24 cellular contexts compared by ENCODE assay signal in the genomic region with DNA sequence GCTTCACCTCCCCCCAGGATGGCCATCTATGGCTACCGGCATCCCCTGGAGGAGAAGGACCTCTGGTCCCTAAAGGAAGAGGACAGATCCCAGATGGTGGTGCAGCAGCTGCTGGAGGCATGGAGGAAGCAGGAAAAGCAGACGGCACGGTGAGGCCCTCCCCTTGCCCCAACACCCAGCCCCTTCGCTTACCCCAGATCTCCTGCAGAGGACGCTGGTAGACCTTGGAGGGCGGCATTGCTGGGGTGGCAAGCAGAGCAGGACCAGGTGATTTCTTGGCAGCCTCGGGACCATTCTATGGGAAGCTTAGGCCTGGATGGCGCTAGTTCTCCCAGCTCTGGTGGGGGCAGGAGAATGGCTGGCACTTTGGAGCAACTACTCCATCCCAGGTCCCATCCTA. TPM values are rescaled to one million over a fixed set of nuclear protein-coding genes. Genes with fewer than 3 reads are reported as not detected.
DNase-seq lines count a peak whose midpoint lies in the region; ATAC-seq, FAIRE-seq and TF ChIP-seq lines count a peak whose summit lies in the region.
"Had no signal": no experiment of that assay in that cellular context is flagged by ENCODE, and none has a peak within 500 bp of the region (broad histone marks: within the 10 kb centered on the region; RNA-seq: fewer than 3 reads in every experiment).

No MANE protein-coding gene starts in this region.

- no peaks in the 10 kb centered on the region for H3K36me3 ChIP-seq in NT2/D1 (ENCODE audit: insufficient read depth, insufficient read length, low read length)
- H3K36me3 ChIP-seq in thoracic aorta = no peaks in the 10 kb centered on the region
- H3K36me3 ChIP-seq: left ventricle myocardium inferior, MG63 had no signal

- H3K27me3 ChIP-seq in NT2/D1 (ENCODE audit: insufficient read depth, insufficient read length) (no peaks in the 10 kb centered on the region), thoracic aorta (replicated peaks; ENCODE audit: insufficient read depth) (no peaks in the 10 kb centered on the region)
- H3K27me3 ChIP-seq: MG63 had no signal

- peaks cover 41% of the 10 kb centered on the region for H3K4me1 ChIP-seq in NT2/D1 (ENCODE audit: insufficient read depth, insufficient read length)
- H3K4me1 ChIP-seq in thoracic aorta (ENCODE audit: control insufficient read depth in 1 of 2, low read depth in 2 of 2) = peaks cover 27 to 45% of the 10 kb centered on the region in 2 donors

- H3K9ac ChIP-seq in NT2/D1 (ENCODE audit: insufficient read length, low read depth) = peak overlapping the region; percentile 21

- 0 out of 2 replicates have a peak, but pooled peaks have one; percentile 1 for TF ChIP-seq POLR2A in H54 (IDR thresholded peaks at IDR 0.05; ENCODE audit: low read depth, low read length)

- H3K27ac ChIP-seq in thoracic aorta = peak overlapping the region; percentile 50 to 67
- H3K27ac ChIP-seq: left ventricle myocardium inferior had no signal

- H3K4me3 ChIP-seq in NT2/D1 (ENCODE audit: insufficient read length, low read depth) = no peak overlapping the region
- no peak overlapping the region for H3K4me3 ChIP-seq in thoracic aorta
- H3K4me3 ChIP-seq: left ventricle myocardium inferior, MG63 had no signal

- H3K9me3 ChIP-seq in NT2/D1 (ENCODE audit: insufficient read depth, low read length) (no peaks in the 10 kb centered on the region), thoracic aorta (no peaks in the 10 kb centered on the region)
- H3K9me3 ChIP-seq: Caco-2, left ventricle myocardium inferior, MG63 had no signal

- ATAC-seq in thoracic aorta (ENCODE audit: insufficient number of reproducible peaks, low FRiP score, low read depth) = no peak
- ATAC-seq in HG03135 (IDR thresholded peaks at IDR 0.05; ENCODE audit: unreplicated experiment) = no peak
- ATAC-seq in GM21390 (IDR thresholded peaks at IDR 0.05; ENCODE audit: unreplicated experiment) = no peak
- ATAC-seq: naive thymus-derived CD8-positive, alpha-beta T cell had no signal

- DNase-seq in H54 (ENCODE audit: insufficient read length, low spot score) = no peak
- DNase-seq in NT2/D1 (ENCODE audit: low read depth, low spot score) = no peak
- DNase-seq in iPS-NIHi7 (ENCODE audit: extremely low spot score) = peak; percentile 59
- no peak for DNase-seq in thoracic aorta (ENCODE audit: low spot score)
- DNase-seq in HK-2 (ENCODE audit: unreplicated experiment) = no peak
- DNase-seq: activated CD4-positive, alpha-beta T cell treated with anti-CD3 and anti-CD28 coated beads for 4 hours; activated effector memory CD4-positive, alpha-beta T cell treated with Interleukin-2 at 50 U/mL for 16 hours; activated naive CD8-positive, alpha-beta T cell treated with anti-CD3 and anti-CD28 coated beads, Interleukin-2, amount 10 ng/mL, durations not matched to agents 7 days and 5 days; activated T-cell treated with anti-CD3 and anti-CD28 coated beads for 4 hours; C1 segment of cervical spinal cord; caudate nucleus; hypothalamus; KBM-7; MG63; naive thymus-derived CD8-positive, alpha-beta T cell; NCI-H2029 treated with DMSO at 0.1 percent for 48 hours; NCI-H774; small intestine; stimulated activated CD8-positive, alpha-beta memory T cell treated with anti-CD3 and anti-CD28 coated beads, Interleukin-4, amount 100 ng/mL, for 48 hours had no signal

- no peak for FAIRE-seq in H54 (lab: Jason Lieb, UNC)
- FAIRE-seq: astrocyte, small intestine had no signal

- no peak for TF ChIP-seq CTCF in thoracic aorta (IDR thresholded peaks at IDR 0.05)

RNA-seq across cellular contexts. Expression of gene ABCC3, which starts 24.5 kb away (rescaled TPM):
- 100 to 1,000 TPM in 1 of 2 donors, 10 to 100 TPM in 1; 72.7 to 143 TPM for total RNA-seq in thoracic aorta

RNA-seq across cellular contexts. Expression of gene ANKRD40, which starts 48.5 kb away (rescaled TPM):
- 10 to 100 TPM; 38.6 to 61.9 TPM for total RNA-seq in thoracic aorta
